Comparison of ENCODE assay signal across 1 cellular context in the genomic region with DNA sequence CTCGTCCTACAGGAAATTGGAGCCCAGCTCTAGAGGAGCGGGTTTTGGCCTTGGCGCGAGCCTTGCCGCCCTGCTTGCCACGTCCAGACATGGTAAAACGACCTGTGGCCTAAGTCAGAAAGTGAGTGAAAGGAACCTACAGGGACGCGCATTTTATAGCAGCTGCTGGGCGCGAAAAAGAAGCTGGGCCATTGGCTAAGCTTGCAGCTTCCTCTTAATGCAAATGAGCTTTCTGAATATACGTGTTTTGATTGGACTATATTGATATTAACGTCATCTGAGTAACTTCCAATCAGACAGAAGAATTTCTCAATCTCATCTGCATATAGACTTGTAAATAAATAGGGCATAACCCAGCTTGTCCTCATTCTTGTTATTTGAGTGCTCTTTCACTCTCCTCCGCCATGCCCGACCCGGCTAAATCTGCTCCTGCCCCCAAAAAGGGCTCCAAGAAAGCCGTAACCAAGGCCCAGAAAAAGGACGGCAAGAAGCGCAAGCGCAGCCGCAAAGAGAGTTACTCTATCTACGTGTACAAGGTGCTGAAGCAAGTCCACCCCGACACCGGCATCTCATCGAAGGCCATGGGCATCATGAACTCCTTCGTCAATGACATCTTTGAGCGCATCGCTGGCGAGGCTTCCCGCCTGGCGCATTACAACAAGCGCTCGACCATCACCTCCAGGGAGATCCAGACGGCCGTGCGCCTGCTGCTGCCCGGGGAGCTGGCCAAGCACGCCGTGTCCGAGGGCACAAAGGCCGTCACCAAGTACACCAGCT.
TF ChIP-seq lines count a peak whose summit lies in the region.

No MANE protein-coding gene starts in this region.

TF ChIP-seq in GM12878, 131 proteins besides CTCF, POLR2A, EP300 and RAD21 (continued from another document):
- peak; percentile 58 for TF ChIP-seq E2F8 (IDR thresholded peaks at IDR 0.05; ENCODE audit: low read depth, partially characterized antibody)
- TF ChIP-seq NFIC (IDR thresholded peaks at IDR 0.05; ENCODE audit: low read depth, low read length) = peak; percentile 62
- TF ChIP-seq, protein P1, sequence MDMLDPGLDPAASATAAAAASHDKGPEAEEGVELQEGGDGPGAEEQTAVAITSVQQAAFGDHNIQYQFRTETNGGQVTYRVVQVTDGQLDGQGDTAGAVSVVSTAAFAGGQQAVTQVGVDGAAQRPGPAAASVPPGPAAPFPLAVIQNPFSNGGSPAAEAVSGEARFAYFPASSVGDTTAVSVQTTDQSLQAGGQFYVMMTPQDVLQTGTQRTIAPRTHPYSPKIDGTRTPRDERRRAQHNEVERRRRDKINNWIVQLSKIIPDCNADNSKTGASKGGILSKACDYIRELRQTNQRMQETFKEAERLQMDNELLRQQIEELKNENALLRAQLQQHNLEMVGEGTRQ (IDR thresholded peaks at IDR 0.05; ENCODE audit: borderline replicate concordance, low read depth, low read length) = no peak
- TF ChIP-seq NRF1 (conservative IDR thresholded peaks at IDR 0.05; ENCODE audit: low read depth, low read length) = 0 out of 2 replicates have a peak, but pooled peaks have one; percentile 3
- peak; percentile 49 for TF ChIP-seq RELA (IDR thresholded peaks at IDR 0.05; ENCODE audit: borderline replicate concordance, partially characterized antibody)
- TF ChIP-seq MEF2B (IDR thresholded peaks at IDR 0.05; ENCODE audit: partially characterized antibody, poor library complexity, severe bottlenecking) = no peak
- no peak for TF ChIP-seq HDAC2 (IDR thresholded peaks at IDR 0.05)
- no peak for TF ChIP-seq USF1 (IDR thresholded peaks at IDR 0.05; ENCODE audit: borderline replicate concordance, extremely low read length, insufficient read depth, low read depth, low read length)
- TF ChIP-seq MYC (IDR thresholded peaks at IDR 0.05; ENCODE audit: insufficient read depth, insufficient read length, insufficient replicate concordance, low read length, severe bottlenecking) = no peak
- TF ChIP-seq SMARCA5 (IDR thresholded peaks at IDR 0.05) = peak; percentile 51
- TF ChIP-seq SRF (IDR thresholded peaks at IDR 0.05; ENCODE audit: low read depth in 2 of 2, low read length in 2 of 2) = no peak
- peak; percentile 97 for TF ChIP-seq CBFB (IDR thresholded peaks at IDR 0.05; ENCODE audit: low read depth)
- peak; percentile 52 for TF ChIP-seq HDAC6 (IDR thresholded peaks at IDR 0.05; ENCODE audit: unreplicated experiment)
- no peak for TF ChIP-seq WRNIP1 (IDR thresholded peaks at IDR 0.05; ENCODE audit: borderline replicate concordance, low read depth, low read length)
- TF ChIP-seq NR2F1 (conservative IDR thresholded peaks at IDR 0.05) = peak; percentile 52; the same call in 1 of the 2 replicates
- peak; percentile 64; the same call in 1 of the 2 replicates for TF ChIP-seq HDGF (IDR thresholded peaks at IDR 0.05)
- no peak for TF ChIP-seq NR2C1 (IDR thresholded peaks at IDR 0.05)
- peak; percentile 53 for TF ChIP-seq HCFC1 (IDR thresholded peaks at IDR 0.05; ENCODE audit: low read length)
- peak; percentile 74; the same call in 1 of the 2 replicates for TF ChIP-seq ZSCAN29 (IDR thresholded peaks at IDR 0.05)
- TF ChIP-seq SP1 (IDR thresholded peaks at IDR 0.05; ENCODE audit: low read depth, low read length) = peak; percentile 88
- TF ChIP-seq, protein P2, sequence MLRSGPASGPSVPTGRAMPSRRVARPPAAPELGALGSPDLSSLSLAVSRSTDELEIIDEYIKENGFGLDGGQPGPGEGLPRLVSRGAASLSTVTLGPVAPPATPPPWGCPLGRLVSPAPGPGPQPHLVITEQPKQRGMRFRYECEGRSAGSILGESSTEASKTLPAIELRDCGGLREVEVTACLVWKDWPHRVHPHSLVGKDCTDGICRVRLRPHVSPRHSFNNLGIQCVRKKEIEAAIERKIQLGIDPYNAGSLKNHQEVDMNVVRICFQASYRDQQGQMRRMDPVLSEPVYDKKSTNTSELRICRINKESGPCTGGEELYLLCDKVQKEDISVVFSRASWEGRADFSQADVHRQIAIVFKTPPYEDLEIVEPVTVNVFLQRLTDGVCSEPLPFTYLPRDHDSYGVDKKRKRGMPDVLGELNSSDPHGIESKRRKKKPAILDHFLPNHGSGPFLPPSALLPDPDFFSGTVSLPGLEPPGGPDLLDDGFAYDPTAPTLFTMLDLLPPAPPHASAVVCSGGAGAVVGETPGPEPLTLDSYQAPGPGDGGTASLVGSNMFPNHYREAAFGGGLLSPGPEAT (IDR thresholded peaks at IDR 0.05; ENCODE audit: low read depth) = no peak; the same call in 1 of the 2 replicates
- TF ChIP-seq MTA3 (IDR thresholded peaks at IDR 0.05; ENCODE audit: borderline replicate concordance, low read length) = no peak
- TF ChIP-seq ZNF217 (IDR thresholded peaks at IDR 0.05) = no peak
TF ChIP-seq in GM12878: peak in this region for 66.
